Comparison of ENCODE assay signal across 33 cellular contexts in the genomic region with DNA sequence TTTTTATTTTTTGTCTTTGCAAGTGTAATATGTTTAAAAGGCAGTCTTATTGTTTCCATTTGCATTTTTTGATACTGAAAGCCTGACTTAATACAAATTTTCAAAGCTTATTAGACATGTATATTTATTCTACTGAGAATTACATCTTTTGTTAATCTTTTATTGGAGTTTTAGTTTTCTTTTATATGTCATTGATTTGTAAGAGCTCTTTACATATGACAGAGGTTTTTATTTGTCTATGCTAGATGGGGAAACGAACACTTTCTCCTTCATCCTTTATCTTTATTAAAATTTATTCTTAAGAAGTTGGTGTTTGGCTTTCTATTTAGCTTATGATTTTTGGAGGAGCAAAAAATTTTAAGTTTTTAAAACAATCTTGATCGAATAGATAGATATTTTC.
"Had no signal": no experiment of that assay in that cellular context is flagged by ENCODE, and none has a peak within 500 bp of the region (broad histone marks: within the 10 kb centered on the region; RNA-seq: fewer than 3 reads in every experiment).

No MANE protein-coding gene starts in this region.

- H3K9me3 ChIP-seq: MG63 had no signal

- H3K4me2 ChIP-seq: KMS-11 had no signal

- H3K9ac ChIP-seq: KMS-11 had no signal

- H3K27ac ChIP-seq: KMS-11 had no signal

- H3K27me3 ChIP-seq: MG63 had no signal

- H3K36me3 ChIP-seq: MG63 had no signal

- H3K4me3 ChIP-seq: MG63 had no signal

- DNase-seq: Karpas-422, Kasumi-1, MG63, MV-4-11, NCI-H1048, NCI-H1092 treated with DMSO at 0.1 percent for 48 hours, NCI-H1105, NCI-H1105 treated with DMSO at 0.1 percent for 48 hours, NCI-H1417, NCI-H1417 treated with DMSO at 0.1 percent for 48 hours, NCI-H1436, NCI-H1436 treated with DMSO at 0.1 percent for 48 hours, NCI-H146, NCI-H1694, NCI-H1694 treated with DMSO at 0.1 percent for 48 hours, NCI-H187, NCI-H187 treated with DMSO at 0.1 percent for 48 hours, NCI-H1930, NCI-H2029, NCI-H2029 treated with DMSO at 0.1 percent for 48 hours, NCI-H2081, NCI-H2081 treated with DMSO at 0.1 percent for 48 hours, NCI-H2107, NCI-H2171, NCI-H2171 treated with DMSO at 0.1 percent for 48 hours, NCI-H2227 treated with DMSO at 0.1 percent for 48 hours, NCI-H226, NCI-H345, NCI-H446, NCI-H446 treated with DMSO at 0.1 percent for 48 hours, NCI-H510A, NCI-H510A treated with DMSO at 0.1 percent for 48 hours had no signal
